In genomic region chr7:40380111-40380510, GRCh38 we compare ENCODE assay signal across 5 cellular contexts.
"Had no signal": no experiment of that assay in that cellular context is flagged by ENCODE, and none has a peak within 500 bp of the region (broad histone marks: within the 10 kb centered on the region; RNA-seq: fewer than 3 reads in every experiment).

No MANE protein-coding gene starts in this region.

- H2AFZ ChIP-seq: GM23338 had no signal

- H3K4me3 ChIP-seq: GM23338 had no signal

- H3K4me2 ChIP-seq: GM23338 had no signal

- H3K4me3 Mint-ChIP-seq: GM23338, H9, IgD-negative memory B cell had no signal

- H3K27ac Mint-ChIP-seq: GM23338, H9, IgD-negative memory B cell had no signal

- ATAC-seq: GM23338 had no signal

- H3K27me3 Mint-ChIP-seq: IgD-negative memory B cell had no signal

- DNase-seq: H9, HCEC 1CT, KBM-7 had no signal

- H3K4me1 Mint-ChIP-seq: GM23338, H9, IgD-negative memory B cell had no signal
